Comparison of ENCODE assay signal across 21 cellular contexts in genomic region chr3:112341386-112341785, GRCh38. TPM values are rescaled to one million over a fixed set of nuclear protein-coding genes. Genes with fewer than 3 reads are reported as not detected.
DNase-seq lines count a peak whose midpoint lies in the region; TF ChIP-seq lines count a peak whose summit lies in the region.
"Had no signal": no experiment of that assay in that cellular context is flagged by ENCODE, and none has a peak within 500 bp of the region (broad histone marks: within the 10 kb centered on the region; RNA-seq: fewer than 3 reads in every experiment).

No MANE protein-coding gene starts in this region.

- no peaks in the 10 kb centered on the region for H3K27me3 Mint-ChIP-seq in activated T-cell treated with anti-CD3 and anti-CD28 coated beads, Interleukin-2, amount 50 U/mL, for 24 hours
- no peaks in the 10 kb centered on the region for H3K27me3 Mint-ChIP-seq in H9 (ENCODE audit: low read depth)
- no peaks in the 10 kb centered on the region for H3K27me3 Mint-ChIP-seq in activated naive CD8-positive, alpha-beta T cell

- H3K27me3 ChIP-seq in H9 (ENCODE audit: insufficient read depth, low read length) (no peaks in the 10 kb centered on the region), trophoblast cell (ENCODE audit: insufficient read depth, low read length) (no peaks in the 10 kb centered on the region), spleen (replicated peaks in 1 of 7) (no peaks in the 10 kb centered on the region)

- H3K4me1 ChIP-seq in H9 (ENCODE audit: insufficient read depth, low read length) = peaks cover 5% of the 10 kb centered on the region
- no peaks in the 10 kb centered on the region for H3K4me1 ChIP-seq in trophoblast cell (ENCODE audit: control insufficient read depth in 1 of 2, insufficient read depth in 2 of 2, low read length in 2 of 2)
- H3K4me1 ChIP-seq in spleen = peaks cover 0 to 25% (median 0%) of the 10 kb centered on the region in 6 donors

- H3K4me3 ChIP-seq in trophoblast cell (ENCODE audit: low read depth, low read length) (no peak overlapping the region), spleen (no peak overlapping the region)

- H3K14ac ChIP-seq in H9 (ENCODE audit: insufficient read depth, low read length) (no peak overlapping the region), trophoblast cell (ENCODE audit: low read length) (no peak overlapping the region)

- H3K23ac ChIP-seq in H9 (ENCODE audit: insufficient read length, low read depth, low read length) = no peak overlapping the region
- no peak overlapping the region for H3K23ac ChIP-seq in trophoblast cell (ENCODE audit: low read length)

- TF ChIP-seq CTCF in H9 (conservative IDR thresholded peaks at IDR 0.05) = no peak
- TF ChIP-seq CTCF in spleen (IDR thresholded peaks at IDR 0.05 in 8 of 11, conservative IDR thresholded peaks at IDR 0.05 in 3 of 11) = no peak

- no peak overlapping the region for H2BK120ac ChIP-seq in H9 (ENCODE audit: low read depth, low read length, poor library complexity, severe bottlenecking)
- H2BK120ac ChIP-seq in trophoblast cell (ENCODE audit: insufficient read depth, low read length, poor library complexity) = no peak overlapping the region

- peaks cover 74% of the 10 kb centered on the region for H3K4me1 Mint-ChIP-seq in activated T-cell treated with anti-CD3 and anti-CD28 coated beads, Interleukin-2, amount 50 U/mL, for 24 hours (ENCODE audit: low read depth)
- H3K4me1 Mint-ChIP-seq in H9 = peaks cover 34 to 39% of the 10 kb centered on the region in 2 experiments
- H3K4me1 Mint-ChIP-seq in activated naive CD8-positive, alpha-beta T cell (ENCODE audit: low read depth) = peaks cover 57% of the 10 kb centered on the region

- no peaks in the 10 kb centered on the region for H3K36me3 ChIP-seq in trophoblast cell (ENCODE audit: control insufficient read depth in 1 of 2, insufficient read depth in 2 of 2, low read length in 2 of 2)
- peaks cover 0 to 7% (median 0%) of the 10 kb centered on the region in 6 donors for H3K36me3 ChIP-seq in spleen

- no peak overlapping the region for H4K5ac ChIP-seq in H9 (ENCODE audit: insufficient read length, low read depth, low read length)

- no peak overlapping the region for H2BK20ac ChIP-seq in H9 (ENCODE audit: low read depth, low read length, poor library complexity, severe bottlenecking)

- H3K9me3 Mint-ChIP-seq in activated T-cell treated with anti-CD3 and anti-CD28 coated beads, Interleukin-2, amount 50 U/mL, for 24 hours = no peaks in the 10 kb centered on the region
- peaks cover 0 to 4% of the 10 kb centered on the region in 2 experiments; a peak in 4 of 5 replicates for H3K9me3 Mint-ChIP-seq in H9
- peaks cover 8% of the 10 kb centered on the region for H3K9me3 Mint-ChIP-seq in activated naive CD8-positive, alpha-beta T cell (ENCODE audit: low read depth)

- TF ChIP-seq POLR2A in spleen (IDR thresholded peaks at IDR 0.05) = no peak

- H3K36me3 Mint-ChIP-seq in activated T-cell treated with anti-CD3 and anti-CD28 coated beads, Interleukin-2, amount 50 U/mL, for 24 hours (ENCODE audit: low read depth) = peaks cover 81% of the 10 kb centered on the region
- H3K36me3 Mint-ChIP-seq in H9 (ENCODE audit: insufficient read depth in 1 of 3, low read depth in 3 of 3) = peaks cover 58 to 71% (median 70%) of the 10 kb centered on the region in 3 experiments
- peaks cover 51% of the 10 kb centered on the region for H3K36me3 Mint-ChIP-seq in activated naive CD8-positive, alpha-beta T cell

- H3K27ac ChIP-seq in H9 (ENCODE audit: insufficient read length, low read depth, low read length) (no peak overlapping the region), trophoblast cell (ENCODE audit: low read depth, low read length) (no peak overlapping the region), spleen (no peak overlapping the region)

- peaks cover 38% of the 10 kb centered on the region; the same call in 1 of the 2 replicates for H3K79me2 ChIP-seq in H9 (ENCODE audit: insufficient read depth, low read length)
- no peaks in the 10 kb centered on the region for H3K79me2 ChIP-seq in trophoblast cell (ENCODE audit: control insufficient read depth, insufficient read depth, low read length, poor library complexity)

- no peak overlapping the region for H4K12ac ChIP-seq in trophoblast cell (ENCODE audit: low read depth, low read length)

- H3K27ac Mint-ChIP-seq in activated T-cell treated with anti-CD3 and anti-CD28 coated beads, Interleukin-2, amount 50 U/mL, for 24 hours = peak overlapping the region; percentile 83
- H3K27ac Mint-ChIP-seq in H9 = peak overlapping the region in 2 of 3 experiments; percentile 69 to 88; a peak in 2 of 7 replicates
- H3K27ac Mint-ChIP-seq in activated naive CD8-positive, alpha-beta T cell = peak overlapping the region; percentile 78
- H3K27ac Mint-ChIP-seq: CD8-positive, alpha-beta T cell had no signal

- no peak overlapping the region for H3T11ph ChIP-seq in H9 (ENCODE audit: low read length)

- H3K18ac ChIP-seq in H9 (ENCODE audit: insufficient read length, low read depth, low read length) (no peak overlapping the region), trophoblast cell (ENCODE audit: low read length) (no peak overlapping the region)

- H3K9me3 ChIP-seq in H9 (ENCODE audit: control insufficient read depth, low read depth, low read length) (no peaks in the 10 kb centered on the region), trophoblast cell (ENCODE audit: insufficient read depth, low read depth, low read length) (no peaks in the 10 kb centered on the region), spleen (peaks cover 0 to 14% (median 8%) of the 10 kb centered on the region in 8 donors)

- DNase-seq in activated T-cell treated with anti-CD3 and anti-CD28 coated beads, Interleukin-2, amount 50 U/mL, for 24 hours = no peak
- DNase-seq in activated T-cell treated with anti-CD3 and anti-CD28 coated beads, Interleukin-2, amount 50 U/mL, for 48 hours = no peak
- DNase-seq in H9 (no peak), trophoblast cell (peak; percentile 55 to 75), inferior parietal cortex (ENCODE audit: extremely low spot score) (no peak), NCI-H524 treated with DMSO at 0.1 percent for 48 hours (lab: John Stamatoyannopoulos, UW) (no peak), spleen (no peak)
- DNase-seq: Calu3; CD8-positive, alpha-beta T cell; DMS53; EL; GOT3; NCI-H1417 treated with DMSO at 0.1 percent for 48 hours; NCI-H187 treated with DMSO at 0.1 percent for 48 hours; NCI-H2227 treated with DMSO at 0.1 percent for 48 hours; NCI-H524; PC-3; RPMI8226; SIG-M5 had no signal

- no peak overlapping the region for H3K4me2 ChIP-seq in H9 (ENCODE audit: insufficient read depth, insufficient read length, low read length)
- H3K4me2 ChIP-seq in trophoblast cell (ENCODE audit: low read length) = no peak overlapping the region

- H4K8ac ChIP-seq in H9 (replicated peaks; ENCODE audit: insufficient read length, low read depth, low read length) = no peak overlapping the region
- H4K8ac ChIP-seq in trophoblast cell (ENCODE audit: low read depth, low read length) = no peak overlapping the region

- no peaks in the 10 kb centered on the region for H4K20me1 ChIP-seq in H9 (ENCODE audit: control insufficient read depth, insufficient read depth, insufficient read length)

- no peak overlapping the region for H2BK12ac ChIP-seq in H9 (ENCODE audit: insufficient read length, low read depth, low read length)
- H2BK12ac ChIP-seq in trophoblast cell (ENCODE audit: low read length) = no peak overlapping the region

- no CpG with 5 or more reads among the region's 2 CpGs for whole genome bisulfite sequencing in H9 (ENCODE audit: extremely low coverage, insufficient read length, low lambda C conversion rate)
- WGBS in trophoblast cell (ENCODE audit: extremely low coverage, insufficient coverage, insufficient read length) = no CpG with 5 or more reads among the region's 2 CpGs
- WGBS in spleen, 5 donors = 83 to 94% (median 89%) methylated on average over 2 of the region's 2 CpGs

- H3K79me1 ChIP-seq in H9 (ENCODE audit: insufficient read depth, low read depth, low read length, poor library complexity, severe bottlenecking) (peaks cover 10% of the 10 kb centered on the region), trophoblast cell (ENCODE audit: low read length) (no peaks in the 10 kb centered on the region)

- intact Hi-C loops in spleen (cut with DNase I; ENCODE audit: low total_unique reads) = no loop called here

- no peak overlapping the region for H3K4ac ChIP-seq in H9 (ENCODE audit: low read depth, low read length)
- no peak overlapping the region for H3K4ac ChIP-seq in trophoblast cell (ENCODE audit: low read depth, low read length)

- no peak overlapping the region for H2AFZ ChIP-seq in H9 (ENCODE audit: low read length)
- H2AFZ ChIP-seq in trophoblast cell (ENCODE audit: insufficient read depth, low read length, poor library complexity) = no peak overlapping the region

- no peaks in the 10 kb centered on the region for H3K23me2 ChIP-seq in H9 (ENCODE audit: insufficient read length, low read depth, low read length, poor library complexity, severe bottlenecking)

- H3K56ac ChIP-seq in H9 (ENCODE audit: insufficient read length, low read depth, low read length) = no peak overlapping the region

- no peak overlapping the region for H4K91ac ChIP-seq in H9 (ENCODE audit: insufficient read length, low read depth, low read length)
- no peak overlapping the region for H4K91ac ChIP-seq in trophoblast cell (ENCODE audit: low read depth, low read length)

- H3K9ac ChIP-seq in H9 (ENCODE audit: extremely low read depth, insufficient read length, low read length) = no peak overlapping the region
- no peak overlapping the region for H3K9ac ChIP-seq in trophoblast cell (ENCODE audit: low read length)

- no peak overlapping the region for H2BK15ac ChIP-seq in H9 (ENCODE audit: low read depth, low read length)

- H3K4me3 Mint-ChIP-seq in activated T-cell treated with anti-CD3 and anti-CD28 coated beads, Interleukin-2, amount 50 U/mL, for 24 hours = no peak overlapping the region
- peak overlapping the region in 1 of 2 experiments; percentile 57; a peak in 1 of 5 replicates for H3K4me3 Mint-ChIP-seq in H9
- H3K4me3 Mint-ChIP-seq in activated naive CD8-positive, alpha-beta T cell = peak overlapping the region; percentile 47
- H3K4me3 Mint-ChIP-seq: CD8-positive, alpha-beta T cell had no signal

- H2AK5ac ChIP-seq in H9 (ENCODE audit: insufficient read length, low read length) (no peak overlapping the region), trophoblast cell (ENCODE audit: low read length) (no peak overlapping the region)

- H2BK5ac ChIP-seq in H9 (ENCODE audit: insufficient read length, low read length) (no peak overlapping the region), trophoblast cell (ENCODE audit: low read depth, low read length, poor library complexity) (no peak overlapping the region)

RNA-seq across cellular contexts. Expression of gene CD200, which starts 8.4 kb away (rescaled TPM):
- total RNA-seq in H9 (2021) (51.6 and 56.0 TPM in 2 replicates), spleen (1 to 10 TPM; 4.8 to 9.3 (median 6.9) TPM)
- polyA plus RNA-seq in trophoblast cell (2013) = 7.8 TPM in 2 replicates
- 10 to 100 TPM in 1 of 3 donors, 1 to 10 TPM in 2; 4.3 to 13.1 (median 4.5) TPM for polyA plus RNA-seq in spleen
- total RNA-seq: Calu3, PC-3 had no signal

RNA-seq across cellular contexts. Expression of gene SLC9C1, which starts 47.4 kb away (rescaled TPM):
- 0.15 and 0.50 TPM in 2 replicates for total RNA-seq in H9 (2021)
- polyA plus RNA-seq in trophoblast cell (2013) = not detected in 2 replicates
- total RNA-seq in spleen = under 1 TPM in 1 of 7 donors, not detected in 6; 0.18 TPM
- under 1 TPM in 1 of 3 donors, not detected in 2; 0.05 TPM for polyA plus RNA-seq in spleen
- total RNA-seq: Calu3; CD8-positive, alpha-beta T cell; PC-3 had no signal
- polyA plus RNA-seq: BJ had no signal

Comparison
In these comparisons a context has a peak if more than half of its experiments do, and no peak if none do; other contexts are left out.
1. DNase-seq: peak in trophoblast cell (2 of 2); none in activated T-cell treated with anti-CD3 and anti-CD28 coated beads, Interleukin-2, amount 50 U/mL, for 24 hours (single experiment), activated T-cell treated with anti-CD3 and anti-CD28 coated beads, Interleukin-2, amount 50 U/mL, for 48 hours (0 of 2), H9 (single experiment), inferior parietal cortex (single experiment), NCI-H524 treated with DMSO at 0.1 percent for 48 hours (single experiment) and spleen (single experiment).
2. Peak in every context shown above with its lines, with median percentiles within 50 percentile points of each other: H3K27ac Mint-ChIP-seq.